17 cellular contexts compared by ENCODE assay signal in genomic region chr14:65866906-65867305, GRCh38.
DNase-seq lines count a peak whose midpoint lies in the region; ATAC-seq and TF ChIP-seq lines count a peak whose summit lies in the region.
"Had no signal": no experiment of that assay in that cellular context is flagged by ENCODE, and none has a peak within 500 bp of the region (broad histone marks: within the 10 kb centered on the region; RNA-seq: fewer than 3 reads in every experiment).

No MANE protein-coding gene starts in this region.

- no peak for TF ChIP-seq CTCF in fibroblast of mammary gland (conservative IDR thresholded peaks at IDR 0.05; ENCODE audit: control insufficient read depth, insufficient read depth, low read depth, low read length)
- no peak for TF ChIP-seq CTCF in ovary (IDR thresholded peaks at IDR 0.05)
- TF ChIP-seq CTCF in GM10248 (IDR thresholded peaks at IDR 0.05; ENCODE audit: control extremely low read depth, extremely low read depth, low read depth, missing control alignments) = no peak

- TF ChIP-seq POLR2A in ovary (IDR thresholded peaks at IDR 0.05) = no peak

- H3K27ac ChIP-seq in ovary (no peak overlapping the region), aorta (ENCODE audit: low read depth in 1 of 2, low read length in 2 of 2) (no peak overlapping the region)
- H3K27ac ChIP-seq: BLaER1, heart right ventricle, neural progenitor cell had no signal

- POLR2A ChIA-PET in GM10248 (lab: Yijun Ruan, JAX) = no interaction called here

- no peaks in the 10 kb centered on the region for H3K36me3 ChIP-seq in ovary
- no peaks in the 10 kb centered on the region for H3K36me3 ChIP-seq in aorta (ENCODE audit: control insufficient read depth in 1 of 2, insufficient read depth in 2 of 2, low read length in 1 of 2)
- H3K36me3 ChIP-seq: BLaER1, heart right ventricle, neural progenitor cell had no signal

- H3K9me3 ChIP-seq in ovary = no peaks in the 10 kb centered on the region
- peaks cover 1% of the 10 kb centered on the region for H3K9me3 ChIP-seq in aorta (ENCODE audit: control insufficient read depth, low read length)
- H3K9me3 ChIP-seq: BLaER1, heart right ventricle had no signal

- H3K4me3 ChIP-seq in fibroblast of mammary gland (ENCODE audit: control insufficient read depth, low read depth, low read length) = no peak overlapping the region
- H3K4me3 ChIP-seq in ovary = no peak overlapping the region
- no peak overlapping the region for H3K4me3 ChIP-seq in aorta (ENCODE audit: low read length in 2 of 2)
- H3K4me3 ChIP-seq: BLaER1, heart right ventricle, neural progenitor cell had no signal

- H3K4me1 ChIP-seq in ovary (ENCODE audit: insufficient read depth) = no peaks in the 10 kb centered on the region
- H3K4me1 ChIP-seq in aorta (ENCODE audit: control insufficient read depth in 1 of 2, insufficient read depth in 2 of 2, low read length in 2 of 2) = no peaks in the 10 kb centered on the region
- H3K4me1 ChIP-seq: BLaER1, heart right ventricle, neural progenitor cell had no signal

- no peak for TF ChIP-seq EP300 in ovary (IDR thresholded peaks at IDR 0.05)

- DNase-seq in DMS53 (lab: John Stamatoyannopoulos, UW) (peak; percentile 76), NCI-H1105 treated with DMSO at 0.1 percent for 48 hours (lab: John Stamatoyannopoulos, UW) (peak; percentile 82), NCI-H446 treated with DMSO at 0.1 percent for 48 hours (lab: John Stamatoyannopoulos, UW) (peak; percentile 11), fibroblast of mammary gland (ENCODE audit: low read depth) (peak; percentile 22), ovary (no peak), aorta (no peak), GM10248 (ENCODE audit: extremely low spot score) (no peak)
- DNase-seq: activated CD4-positive, CD25-positive, alpha-beta regulatory T cell treated with anti-CD3 and anti-CD28 coated beads, Interleukin-2, amount 50 U/mL, for 72 hours; activated CD8-positive, alpha-beta memory T cell treated with anti-CD3 and anti-CD28 coated beads, Interleukin-2, amount 50 U/mL, for 4 hours; activated naive CD4-positive, alpha-beta T cell treated with anti-CD3 and anti-CD28 coated beads, Interleukin-2, amount 10 ng/mL, durations not matched to agents 7 days and 5 days; cortex of kidney; heart right ventricle; Right ventricle myocardium superior; substantia nigra had no signal

- intact Hi-C loops in ovary (cut with DNase I) = no loop called here
- intact Hi-C loops in aorta (cut with DNase I) = no loop called here

- CTCF ChIA-PET in GM10248 (lab: Yijun Ruan, JAX) = no interaction called here

- WGBS in ovary, 3 donors = 20 to 45% (median 28%) methylated on average over 3 of the region's 3 CpGs
- WGBS in aorta, 2 donors = 52 to 56% methylated on average over 3 of the region's 3 CpGs

- no peak for ATAC-seq in GM18520 (IDR thresholded peaks at IDR 0.05; ENCODE audit: unreplicated experiment)
- ATAC-seq in aorta (ENCODE audit: low FRiP score) = no peak
- ATAC-seq: heart right ventricle had no signal

- H3K27me3 ChIP-seq in ovary (no peaks in the 10 kb centered on the region), aorta (ENCODE audit: control insufficient read depth in 1 of 2, insufficient read depth in 2 of 2, low read length in 1 of 2) (no peaks in the 10 kb centered on the region)
- H3K27me3 ChIP-seq: BLaER1, neural progenitor cell had no signal

Comparison
In these comparisons a context has a peak if more than half of its experiments do, and no peak if none do; other contexts are left out.
1. DNase-seq: peak in DMS53 (single experiment), NCI-H1105 treated with DMSO at 0.1 percent for 48 hours (single experiment), NCI-H446 treated with DMSO at 0.1 percent for 48 hours (single experiment) and fibroblast of mammary gland (single experiment); none in ovary (0 of 5), aorta (0 of 2) and GM10248 (single experiment).